1 cellular context compared by ENCODE assay signal in genomic region chr1:8551057-8551456, GRCh38.
TF ChIP-seq lines count a peak whose summit lies in the region.

No MANE protein-coding gene starts in this region.

TF ChIP-seq in A549, 52 proteins besides CTCF, POLR2A, EP300 and RAD21:
- TF ChIP-seq, protein P1, sequence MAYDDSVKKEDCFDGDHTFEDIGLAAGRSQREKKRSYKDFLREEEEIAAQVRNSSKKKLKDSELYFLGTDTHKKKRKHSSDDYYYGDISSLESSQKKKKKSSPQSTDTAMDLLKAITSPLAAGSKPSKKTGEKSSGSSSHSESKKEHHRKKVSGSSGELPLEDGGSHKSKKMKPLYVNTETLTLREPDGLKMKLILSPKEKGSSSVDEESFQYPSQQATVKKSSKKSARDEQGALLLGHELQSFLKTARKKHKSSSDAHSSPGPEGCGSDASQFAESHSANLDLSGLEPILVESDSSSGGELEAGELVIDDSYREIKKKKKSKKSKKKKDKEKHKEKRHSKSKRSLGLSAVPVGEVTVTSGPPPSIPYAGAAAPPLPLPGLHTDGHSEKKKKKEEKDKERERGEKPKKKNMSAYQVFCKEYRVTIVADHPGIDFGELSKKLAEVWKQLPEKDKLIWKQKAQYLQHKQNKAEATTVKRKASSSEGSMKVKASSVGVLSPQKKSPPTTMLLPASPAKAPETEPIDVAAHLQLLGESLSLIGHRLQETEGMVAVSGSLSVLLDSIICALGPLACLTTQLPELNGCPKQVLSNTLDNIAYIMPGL (CRISPR knock-in tag; IDR thresholded peaks at IDR 0.05; ENCODE audit: borderline replicate concordance) = no peak
- TF ChIP-seq ELK1 (IDR thresholded peaks at IDR 0.05; ENCODE audit: low read depth, low read length) (no peak), RARB (CRISPR knock-in tag; IDR thresholded peaks at IDR 0.05) (no peak), SMC3 (IDR thresholded peaks at IDR 0.05) (peak; percentile 29; the same call in 1 of the 3 replicates)
- TF ChIP-seq, protein P2, sequence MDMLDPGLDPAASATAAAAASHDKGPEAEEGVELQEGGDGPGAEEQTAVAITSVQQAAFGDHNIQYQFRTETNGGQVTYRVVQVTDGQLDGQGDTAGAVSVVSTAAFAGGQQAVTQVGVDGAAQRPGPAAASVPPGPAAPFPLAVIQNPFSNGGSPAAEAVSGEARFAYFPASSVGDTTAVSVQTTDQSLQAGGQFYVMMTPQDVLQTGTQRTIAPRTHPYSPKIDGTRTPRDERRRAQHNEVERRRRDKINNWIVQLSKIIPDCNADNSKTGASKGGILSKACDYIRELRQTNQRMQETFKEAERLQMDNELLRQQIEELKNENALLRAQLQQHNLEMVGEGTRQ (IDR thresholded peaks at IDR 0.05) = peak; percentile 60; the same call in 1 of the 2 replicates
TF ChIP-seq in A549: peak in this region for 2.
